In genomic region chr10:97401455-97401919, GRCh38 we compare ENCODE assay signal across 8 cellular contexts. TPM values are rescaled to one million over a fixed set of nuclear protein-coding genes. Genes with fewer than 3 reads are reported as not detected.
DNase-seq lines count a peak whose midpoint lies in the region; ATAC-seq, FAIRE-seq and TF ChIP-seq lines count a peak whose summit lies in the region.

No MANE protein-coding gene starts in this region.

- H3K27ac ChIP-seq in CD4-positive, CD25-positive, alpha-beta regulatory T cell (ENCODE audit: insufficient read depth, low read length, poor library complexity, severe bottlenecking), result peak overlapping the region; percentile 93
- no peak overlapping the region for H3K27ac ChIP-seq in OCI-LY1 (ENCODE audit: low read depth, low read length, poor library complexity, severe bottlenecking)
- H3K27ac ChIP-seq in H1 (ENCODE audit: low read depth, low read length), result no peak overlapping the region; the same call in 1 of the 2 replicates
- no peak overlapping the region for H3K27ac ChIP-seq in neuronal stem cell (replicated peaks; ENCODE audit: low read length)

- H4K8ac ChIP-seq in H1 (ENCODE audit: extremely low read depth, insufficient read depth, low read length) (peak overlapping the region; percentile 81; the same call in 1 of the 2 replicates), neuronal stem cell (ENCODE audit: low read depth, low read length) (peak overlapping the region; percentile 65)

- H3K9me3 ChIP-seq in CD4-positive, CD25-positive, alpha-beta regulatory T cell (ENCODE audit: control insufficient read depth in 2 of 2, low read length in 2 of 2), result no peaks in the 10 kb centered on the region
- H3K9me3 ChIP-seq in OCI-LY1 (ENCODE audit: low read length), result no peaks in the 10 kb centered on the region
- no peaks in the 10 kb centered on the region for H3K9me3 ChIP-seq in H1 (ENCODE audit: insufficient read depth in 2 of 2, low read depth in 1 of 2, low read length in 1 of 2)
- H3K9me3 ChIP-seq in neuronal stem cell (replicated peaks in 1 of 2; ENCODE audit: control insufficient read depth in 2 of 2, insufficient read depth in 1 of 2, low read depth in 1 of 2, low read length in 2 of 2), result no peaks in the 10 kb centered on the region

- no peaks in the 10 kb centered on the region for H3K9me3 Mint-ChIP-seq in CD4-positive, CD25-positive, alpha-beta regulatory T cell

- TF ChIP-seq CTCF in OCI-LY1 (IDR thresholded peaks at IDR 0.05; ENCODE audit: low read length) (no peak), H1 (IDR thresholded peaks at IDR 0.05; ENCODE audit: control extremely low read depth in 1 of 3, insufficient read depth in 1 of 3, low read depth in 1 of 3, low read length in 3 of 3) (no peak), GM10248 (IDR thresholded peaks at IDR 0.05; ENCODE audit: control extremely low read depth, extremely low read depth, low read depth, missing control alignments) (no peak)

- no peak overlapping the region for H3K23ac ChIP-seq in H1 (ENCODE audit: insufficient read length)
- no peak overlapping the region for H3K23ac ChIP-seq in neuronal stem cell (ENCODE audit: low read depth, low read length, poor library complexity)

- H4K5ac ChIP-seq in H1 (ENCODE audit: insufficient read length, low read depth, low read length), result no peak overlapping the region

- CTCF ChIA-PET in H1 (lab: Charles Lee; ENCODE audit: partially characterized antibody), result interaction anchor here (0.7 to 3.2 kb wide), 10 partner anchors 9 to 472 kb away, joined by 3 to 9 read pairs (median 5); no protein-coding TSS in a partner anchor
- CTCF ChIA-PET in GM10248 (lab: Yijun Ruan, JAX), result interaction anchor here (1.2 to 5.6 kb wide), 7 partner anchors 8 to 123 kb away, joined by 3 to 38 read pairs (median 6); no protein-coding TSS in a partner anchor

- peak overlapping the region; percentile 46; the same call in 1 of the 2 replicates for H3K9ac ChIP-seq in OCI-LY1 (ENCODE audit: low read length)
- H3K9ac ChIP-seq in H1 (replicated peaks in 1 of 4; ENCODE audit: extremely low read depth in 1 of 4, low read depth in 3 of 4, low read length in 3 of 4), result no peak overlapping the region
- H3K9ac ChIP-seq in neuronal stem cell (ENCODE audit: low read depth, low read length, poor library complexity), result no peak overlapping the region

- POLR2A ChIA-PET in H1 (lab: Charles Lee; ENCODE audit: partially characterized antibody), result interaction anchor here (0.8 to 4.6 kb wide), 23 partner anchors 9 to 134 kb away, joined by 3 to 31 read pairs (median 4); partner anchors contain the start of genes ARHGAP19, PGAM1 and UBTD1
- POLR2A ChIA-PET in GM10248 (lab: Yijun Ruan, JAX), result interaction anchor here (0.5 to 1.5 kb wide), 6 partner anchors 10 to 103 kb away, joined by 3 to 9 read pairs (median 4); no protein-coding TSS in a partner anchor

- H2BK120ac ChIP-seq in H1 (replicated peaks; ENCODE audit: low read depth, low read length) (no peak overlapping the region), neuronal stem cell (ENCODE audit: low read depth, low read length) (no peak overlapping the region)

- ATAC-seq in CD4-positive, CD25-positive, alpha-beta regulatory T cell (ENCODE audit: low read depth in 2 of 2), result no peak

- no peaks in the 10 kb centered on the region for H4K20me1 ChIP-seq in OCI-LY1 (ENCODE audit: insufficient read depth, low read length)
- peaks cover 0 to 7% of the 10 kb centered on the region in 2 experiments for H4K20me1 ChIP-seq in H1 (replicated peaks in 1 of 2; ENCODE audit: control insufficient read depth in 1 of 2, insufficient read depth in 2 of 2, low read length in 2 of 2)

- peaks cover 16% of the 10 kb centered on the region for H3K4me1 ChIP-seq in CD4-positive, CD25-positive, alpha-beta regulatory T cell (ENCODE audit: control insufficient read depth, insufficient read depth, low read length, poor library complexity, severe bottlenecking)
- H3K4me1 ChIP-seq in OCI-LY1 (ENCODE audit: insufficient read depth, low read length, severe bottlenecking), result peaks cover 15% of the 10 kb centered on the region
- H3K4me1 ChIP-seq in H1 (replicated peaks in 1 of 4; ENCODE audit: control insufficient read depth in 3 of 4, insufficient read depth in 4 of 4, low read length in 3 of 4), result peaks cover 0 to 7% (median 5%) of the 10 kb centered on the region in 4 experiments; a peak in 4 of 7 replicates
- peaks cover 4 to 7% of the 10 kb centered on the region in 2 donors for H3K4me1 ChIP-seq in neuronal stem cell (ENCODE audit: control insufficient read depth in 2 of 2, insufficient read depth in 1 of 2, low read depth in 1 of 2, low read length in 2 of 2)

- H2BK12ac ChIP-seq in H1 (ENCODE audit: low read depth, low read length), result no peak overlapping the region
- no peak overlapping the region for H2BK12ac ChIP-seq in neuronal stem cell (ENCODE audit: low read length)

- peaks cover 0 to 18% (median 7%) of the 10 kb centered on the region in 4 donors for H3K4me1 Mint-ChIP-seq in CD4-positive, CD25-positive, alpha-beta regulatory T cell

- TF ChIP-seq EP300 in H1 (IDR thresholded peaks at IDR 0.05; ENCODE audit: borderline replicate concordance in 1 of 2, low read depth in 2 of 2, low read length in 2 of 2), result no peak

- H3K79me1 ChIP-seq in H1 (ENCODE audit: low read depth, low read length), result peaks cover 4% of the 10 kb centered on the region; the same call in 1 of the 2 replicates
- no peaks in the 10 kb centered on the region for H3K79me1 ChIP-seq in neuronal stem cell (ENCODE audit: low read depth, low read length)

- no peak overlapping the region for H3K14ac ChIP-seq in H1 (ENCODE audit: insufficient read length)
- no peak overlapping the region for H3K14ac ChIP-seq in neuronal stem cell (ENCODE audit: low read length)

- H3K79me2 ChIP-seq in OCI-LY1 (ENCODE audit: insufficient read depth, low read length) (no peaks in the 10 kb centered on the region), H1 (ENCODE audit: control insufficient read depth in 1 of 2, insufficient read depth in 2 of 2, low read length in 2 of 2) (peaks cover 0 to 12% of the 10 kb centered on the region in 2 experiments; a peak in 2 of 4 replicates)

- H3F3A ChIP-seq in OCI-LY1 (ENCODE audit: insufficient read depth, low read length), result no peaks in the 10 kb centered on the region

- no peak overlapping the region for H2AK5ac ChIP-seq in H1 (ENCODE audit: low read depth, low read length)
- peak overlapping the region; percentile 63 for H2AK5ac ChIP-seq in neuronal stem cell (ENCODE audit: low read depth, low read length)

- no peaks in the 10 kb centered on the region for H3K27me3 Mint-ChIP-seq in CD4-positive, CD25-positive, alpha-beta regulatory T cell

- peak overlapping the region; percentile 62 to 99 (median 99) for H3K27ac Mint-ChIP-seq in CD4-positive, CD25-positive, alpha-beta regulatory T cell

- peak overlapping the region; percentile 89 to 97 (median 94) for H3K4me3 Mint-ChIP-seq in CD4-positive, CD25-positive, alpha-beta regulatory T cell

- 0 out of 2 replicates have a peak overlapping the region, but pooled peaks have one; percentile 74 for H2AFZ ChIP-seq in OCI-LY1 (ENCODE audit: low read length)
- no peak overlapping the region; the same call in 1 of the 2 replicates for H2AFZ ChIP-seq in H1 (ENCODE audit: low read length)
- H2AFZ ChIP-seq in neuronal stem cell (ENCODE audit: low read length), result peak overlapping the region; percentile 87

- TF ChIP-seq RAD21 in H1 (IDR thresholded peaks at IDR 0.05 in 1 of 2, conservative IDR thresholded peaks at IDR 0.05 in 1 of 2; ENCODE audit: low read depth in 2 of 2, low read length in 2 of 2), result no peak

- in situ Hi-C loops in ACHN (cut with HindIII; ENCODE audit: low pct_ligation_motif_present, low pct_unique_long_range_greater_than_20kb, low sequenced_read_pairs), result no loop called here

- peaks cover 5% of the 10 kb centered on the region; the same call in 1 of the 2 replicates for H3K23me2 ChIP-seq in H1 (ENCODE audit: low read depth, low read length)

- no peak overlapping the region for H2BK20ac ChIP-seq in H1 (ENCODE audit: low read length)

- no peak for TF ChIP-seq POLR2A in H1 (IDR thresholded peaks at IDR 0.05; ENCODE audit: control extremely low read depth in 1 of 2, low read depth in 2 of 2, low read length in 2 of 2)

- H3K18ac ChIP-seq in H1 (ENCODE audit: extremely low read depth, low read length) (no peak overlapping the region), neuronal stem cell (ENCODE audit: low read length) (peak overlapping the region; percentile 76)

- H3K9me2 ChIP-seq in OCI-LY1 (ENCODE audit: low read depth, low read length), result no peaks in the 10 kb centered on the region

- H3K4me2 ChIP-seq in OCI-LY1 (ENCODE audit: low read length) (peak overlapping the region; percentile 94), H1 (ENCODE audit: insufficient read depth in 1 of 2, low read depth in 2 of 2, low read length in 2 of 2) (peak overlapping the region; percentile 81 to 83), neuronal stem cell (ENCODE audit: insufficient read depth, low read length, poor library complexity, severe bottlenecking) (peak overlapping the region; percentile 90)

- H3K36me3 ChIP-seq in CD4-positive, CD25-positive, alpha-beta regulatory T cell (ENCODE audit: control insufficient read depth, insufficient read depth, low read length), result no peaks in the 10 kb centered on the region
- H3K36me3 ChIP-seq in OCI-LY1 (ENCODE audit: insufficient read depth, low read length) (no peaks in the 10 kb centered on the region; the same call in 1 of the 2 replicates), H1 (ENCODE audit: control insufficient read depth in 2 of 4, insufficient read depth in 4 of 4, low read length in 3 of 4) (peaks cover 0 to 22% (median 2%) of the 10 kb centered on the region in 4 experiments; a peak in 4 of 8 replicates), neuronal stem cell (replicated peaks in 1 of 2; ENCODE audit: control insufficient read depth in 2 of 2, insufficient read depth in 2 of 2, low read length in 2 of 2) (peaks cover 2 to 12% of the 10 kb centered on the region in 2 donors)

- H3K56ac ChIP-seq in H1 (replicated peaks; ENCODE audit: insufficient read length, low read depth, low read length), result no peak overlapping the region

- FAIRE-seq in H1 (lab: Jason Lieb, UNC), result no peak

- H3K36me3 Mint-ChIP-seq in CD4-positive, CD25-positive, alpha-beta regulatory T cell, result no peaks in the 10 kb centered on the region

- DNase-seq in CD4-positive, CD25-positive, alpha-beta regulatory T cell, result no peak
- DNase-seq in H1 (ENCODE audit: low read depth in 1 of 2, low spot score in 2 of 2) (no peak), neuronal stem cell (ENCODE audit: low spot score) (no peak), NCI-H748 treated with DMSO at 0.1 percent for 48 hours (lab: John Stamatoyannopoulos, UW) (no peak), iPS-NIHi11 (ENCODE audit: low spot score) (no peak), ACHN (no peak), GM10248 (ENCODE audit: extremely low spot score) (no peak)

- H4K91ac ChIP-seq in H1 (replicated peaks; ENCODE audit: insufficient read length, low read length) (no peak overlapping the region), neuronal stem cell (ENCODE audit: low read depth, low read length, poor library complexity) (no peak overlapping the region)

- peak overlapping the region; percentile 89 for H3K4me3 ChIP-seq in CD4-positive, CD25-positive, alpha-beta regulatory T cell (ENCODE audit: low read depth, low read length)
- H3K4me3 ChIP-seq in OCI-LY1 (ENCODE audit: low read depth, low read length, poor library complexity, severe bottlenecking) (peak overlapping the region; percentile 80), H1 (ENCODE audit: extremely low read depth in 1 of 4, insufficient read depth in 2 of 4, low read depth in 3 of 4, low read length in 4 of 4) (peak overlapping the region; percentile 87 to 98 (median 88); a peak in 5 of 8 replicates), neuronal stem cell (ENCODE audit: low read length in 2 of 2) (peak overlapping the region; percentile 62 to 91)

- H3K4ac ChIP-seq in H1 (replicated peaks; ENCODE audit: insufficient read length, low read depth, low read length) (no peak overlapping the region), neuronal stem cell (ENCODE audit: low read length) (no peak overlapping the region)

- WGBS in H1 (ENCODE audit: extremely low coverage in 1 of 2, insufficient coverage in 1 of 2, insufficient read length in 1 of 2, insufficient replicate concordance in 2 of 2, low coverage in 1 of 2, low lambda C conversion rate in 2 of 2, missing lambda C conversion rate in 1 of 2), 2 experiments, result 81% methylated on average over 13 of the region's 13 CpGs; no CpG with 5 or more reads in 1 of the 2 experiments
- no CpG with 5 or more reads among the region's 13 CpGs for WGBS in neuronal stem cell (ENCODE audit: extremely low coverage in 2 of 2, insufficient read length in 2 of 2, insufficient replicate concordance in 1 of 2), 2 donors

- peak overlapping the region; percentile 73; the same call in 1 of the 2 replicates for H2BK5ac ChIP-seq in H1 (ENCODE audit: low read depth, low read length)
- no peak overlapping the region for H2BK5ac ChIP-seq in neuronal stem cell (ENCODE audit: low read length)

- H2BK15ac ChIP-seq in H1 (ENCODE audit: low read length), result no peak overlapping the region
- no peak overlapping the region for H2BK15ac ChIP-seq in neuronal stem cell (ENCODE audit: low read length)

- H3K27me3 ChIP-seq in CD4-positive, CD25-positive, alpha-beta regulatory T cell (ENCODE audit: control insufficient read depth, insufficient read depth, low read length), result no peaks in the 10 kb centered on the region
- H3K27me3 ChIP-seq in OCI-LY1 (ENCODE audit: insufficient read depth, low read length), result no peaks in the 10 kb centered on the region
- no peaks in the 10 kb centered on the region for H3K27me3 ChIP-seq in H1 (replicated peaks in 1 of 4; ENCODE audit: control insufficient read depth in 3 of 4, extremely low read depth in 1 of 4, insufficient read depth in 3 of 4, low read length in 3 of 4)
- H3K27me3 ChIP-seq in neuronal stem cell (ENCODE audit: control insufficient read depth in 3 of 3, insufficient read depth in 3 of 3, low read depth in 1 of 3, low read length in 3 of 3), result no peaks in the 10 kb centered on the region

RNA-seq across cellular contexts. Expression of gene RRP12, which starts 0.3 kb away (rescaled TPM):
- 82.0 TPM for total RNA-seq in CD4-positive, CD25-positive, alpha-beta regulatory T cell
- polyA plus RNA-seq in CD4-positive, CD25-positive, alpha-beta regulatory T cell, result 1 to 10 TPM; 5.1 to 9.1 (median 7.3) TPM
- 65.8 and 71.9 TPM in 2 replicates for total RNA-seq in H1 (2021; fragmentation: NEBNext Ultra II Directional; extraction: Animal tissue kit (Norgen Biotek cat#: 25700))
- polyA plus RNA-seq in H1 (2011; rRNA removed), result 21.0 and 33.1 TPM in 2 replicates
- 19.2 TPM for polyA plus RNA-seq in H1 (2011; cell fraction: cytosol; rRNA removed)
- polyA plus RNA-seq in H1 (2011; cell fraction: nucleus; rRNA removed), result 65.3 TPM
- polyA plus RNA-seq in H1 (2012, experiment 1 of 2), result 41.5 to 54.2 TPM (median 45.9 TPM) in 4 replicates
- 55.6 TPM for polyA plus RNA-seq in H1 (2012, experiment 2 of 2)
- polyA plus RNA-seq in H1 (2013, experiment 1 of 2), result 24.6 TPM
- 20.7 TPM for polyA plus RNA-seq in H1 (2013, experiment 2 of 2)
- 43.0 and 55.3 TPM in 2 replicates for polyA minus RNA-seq in H1 (2011; rRNA and poly(A)+ RNA removed)
- 28.2 TPM for polyA minus RNA-seq in H1 (2011; cell fraction: cytosol; rRNA and poly(A)+ RNA removed)
- polyA minus RNA-seq in H1 (2011; cell fraction: nucleus; rRNA and poly(A)+ RNA removed), result 46.8 TPM
- polyA plus RNA-seq in neuronal stem cell (2013, experiment 1 of 2), result 10.3 TPM
- 9.5 TPM for polyA plus RNA-seq in neuronal stem cell (2013, experiment 2 of 2)

RNA-seq across cellular contexts. Expression of gene PGAM1, which starts 24.5 kb away (rescaled TPM):
- 98.8 TPM for total RNA-seq in CD4-positive, CD25-positive, alpha-beta regulatory T cell
- polyA plus RNA-seq in CD4-positive, CD25-positive, alpha-beta regulatory T cell, result 100 to 1,000 TPM; 253 to 375 (median 298) TPM
- total RNA-seq in H1 (2021; fragmentation: NEBNext Ultra II Directional; extraction: Animal tissue kit (Norgen Biotek cat#: 25700)), result 799 and 819 TPM in 2 replicates
- 791 and 833 TPM in 2 replicates for polyA plus RNA-seq in H1 (2011; rRNA removed)
- 909 TPM for polyA plus RNA-seq in H1 (2011; cell fraction: cytosol; rRNA removed)
- 630 TPM for polyA plus RNA-seq in H1 (2011; cell fraction: nucleus; rRNA removed)
- polyA plus RNA-seq in H1 (2012, experiment 1 of 2), result 719 to 965 TPM (median 896 TPM) in 4 replicates
- 930 TPM for polyA plus RNA-seq in H1 (2012, experiment 2 of 2)
- polyA plus RNA-seq in H1 (2013, experiment 1 of 2), result 506 TPM
- polyA plus RNA-seq in H1 (2013, experiment 2 of 2), result 517 TPM
- 827 and 845 TPM in 2 replicates for polyA minus RNA-seq in H1 (2011; rRNA and poly(A)+ RNA removed)
- 449 TPM for polyA minus RNA-seq in H1 (2011; cell fraction: cytosol; rRNA and poly(A)+ RNA removed)
- polyA minus RNA-seq in H1 (2011; cell fraction: nucleus; rRNA and poly(A)+ RNA removed), result 305 TPM
- 252 TPM for polyA plus RNA-seq in neuronal stem cell (2013, experiment 1 of 2)
- 248 TPM for polyA plus RNA-seq in neuronal stem cell (2013, experiment 2 of 2)

RNA-seq across cellular contexts. Expression of gene EXOSC1, which starts 44.3 kb away (rescaled TPM):
- total RNA-seq in CD4-positive, CD25-positive, alpha-beta regulatory T cell, result 42.2 TPM
- 100 to 1,000 TPM in 2 of 4 donors, 10 to 100 TPM in 2; 97.5 to 105 (median 101) TPM for polyA plus RNA-seq in CD4-positive, CD25-positive, alpha-beta regulatory T cell
- total RNA-seq in H1 (2021; fragmentation: NEBNext Ultra II Directional; extraction: Animal tissue kit (Norgen Biotek cat#: 25700)), result 52.1 and 53.6 TPM in 2 replicates
- 58.6 and 68.1 TPM in 2 replicates for polyA plus RNA-seq in H1 (2011; rRNA removed)
- 72.7 TPM for polyA plus RNA-seq in H1 (2011; cell fraction: cytosol; rRNA removed)
- polyA plus RNA-seq in H1 (2011; cell fraction: nucleus; rRNA removed), result 42.4 TPM
- 50.5 to 77.6 TPM (median 73.8 TPM) in 4 replicates for polyA plus RNA-seq in H1 (2012, experiment 1 of 2)
- polyA plus RNA-seq in H1 (2012, experiment 2 of 2), result 47.3 TPM
- 77.0 TPM for polyA plus RNA-seq in H1 (2013, experiment 1 of 2)
- 75.8 TPM for polyA plus RNA-seq in H1 (2013, experiment 2 of 2)
- 33.8 and 42.0 TPM in 2 replicates for polyA minus RNA-seq in H1 (2011; rRNA and poly(A)+ RNA removed)
- polyA minus RNA-seq in H1 (2011; cell fraction: cytosol; rRNA and poly(A)+ RNA removed), result 25.1 TPM
- polyA minus RNA-seq in H1 (2011; cell fraction: nucleus; rRNA and poly(A)+ RNA removed), result 29.0 TPM
- polyA plus RNA-seq in neuronal stem cell (2013, experiment 1 of 2), result 57.3 TPM
- 58.3 TPM for polyA plus RNA-seq in neuronal stem cell (2013, experiment 2 of 2)

RNA-seq across cellular contexts. Expression of gene ZDHHC16, which starts 44.5 kb away (rescaled TPM):
- 17.1 TPM for total RNA-seq in CD4-positive, CD25-positive, alpha-beta regulatory T cell
- 10 to 100 TPM; 25.3 to 36.4 (median 28.5) TPM for polyA plus RNA-seq in CD4-positive, CD25-positive, alpha-beta regulatory T cell
- total RNA-seq in H1 (2021; fragmentation: NEBNext Ultra II Directional; extraction: Animal tissue kit (Norgen Biotek cat#: 25700)), result 45.9 and 50.4 TPM in 2 replicates
- 108 and 127 TPM in 2 replicates for polyA plus RNA-seq in H1 (2011; rRNA removed)
- polyA plus RNA-seq in H1 (2011; cell fraction: cytosol; rRNA removed), result 76.0 TPM
- 84.2 TPM for polyA plus RNA-seq in H1 (2011; cell fraction: nucleus; rRNA removed)
- polyA plus RNA-seq in H1 (2012, experiment 1 of 2), result 31.8 to 50.0 TPM (median 46.4 TPM) in 4 replicates
- 59.6 TPM for polyA plus RNA-seq in H1 (2012, experiment 2 of 2)
- 39.2 TPM for polyA plus RNA-seq in H1 (2013, experiment 1 of 2)
- polyA plus RNA-seq in H1 (2013, experiment 2 of 2), result 45.5 TPM
- 130 and 144 TPM in 2 replicates for polyA minus RNA-seq in H1 (2011; rRNA and poly(A)+ RNA removed)
- 39.4 TPM for polyA minus RNA-seq in H1 (2011; cell fraction: cytosol; rRNA and poly(A)+ RNA removed)
- 43.8 TPM for polyA minus RNA-seq in H1 (2011; cell fraction: nucleus; rRNA and poly(A)+ RNA removed)
- polyA plus RNA-seq in neuronal stem cell (2013, experiment 1 of 2), result 23.5 TPM
- polyA plus RNA-seq in neuronal stem cell (2013, experiment 2 of 2), result 23.2 TPM
